In genomic region chr10:133520193-133520738, GRCh38 we compare ENCODE assay signal across 8 cellular contexts. TPM values are rescaled to one million over a fixed set of nuclear protein-coding genes. Genes with fewer than 3 reads are reported as not detected.
DNase-seq lines count a peak whose midpoint lies in the region; ATAC-seq and TF ChIP-seq lines count a peak whose summit lies in the region.

No MANE protein-coding gene starts in this region.

- ATAC-seq in GM21786 (IDR thresholded peaks at IDR 0.05; ENCODE audit: unreplicated experiment), result peak; percentile 88

- H3K4me3 ChIP-seq in GM08714 (ENCODE audit: low read length) (peak overlapping the region; percentile 60; the same call in 1 of the 2 replicates), ascending aorta (peak overlapping the region; percentile 36 to 60), iPS-18c (ENCODE audit: insufficient read depth, low read depth, low read length) (peak overlapping the region; percentile 42; the same call in 1 of the 2 replicates)

- DNase-seq in T-helper 9 cell, result peak; percentile 92
- peak in 1 of 2 donors; percentile 82 for DNase-seq in ascending aorta (ENCODE audit: low spot score in 2 of 2)
- peak; percentile 84 to 93 for DNase-seq in stimulated activated CD4-positive, alpha-beta T cell treated with anti-CD3 and anti-CD28 coated beads, Interleukin-15, amount 100 ng/mL, for 1 hour (ENCODE audit: low read depth in 1 of 2, low spot score in 1 of 2)
- no peak for DNase-seq in ecto neural progenitor cell (ENCODE audit: low spot score)

- H3K4me1 ChIP-seq in ascending aorta, result no peaks in the 10 kb centered on the region

- H3K36me3 ChIP-seq in ascending aorta, result no peaks in the 10 kb centered on the region

- H3K27ac ChIP-seq in ascending aorta, result no peak overlapping the region

- H3K9me3 ChIP-seq in ascending aorta (peaks cover 0 to 11% of the 10 kb centered on the region in 2 donors), iPS-18c (ENCODE audit: control insufficient read depth, insufficient read depth, low read length) (peaks cover 3% of the 10 kb centered on the region)

- TF ChIP-seq CTCF in LNCAP (IDR thresholded peaks at IDR 0.05) (peak; percentile 98), ascending aorta (IDR thresholded peaks at IDR 0.05) (peak; percentile 47 to 68 (median 66))

- H3K27me3 ChIP-seq in ascending aorta, result no peaks in the 10 kb centered on the region

- intact Hi-C loops in ascending aorta (cut with DNase I), result no loop called here

RNA-seq across cellular contexts. Expression of gene CYP2E1, which starts 6.9 kb away (rescaled TPM):
- total RNA-seq in ascending aorta, result 11.9 TPM

RNA-seq across cellular contexts. Expression of gene SYCE1, which starts 45.1 kb away (rescaled TPM):
- not detected for total RNA-seq in ascending aorta
